Comparison of ENCODE assay signal across 17 cellular contexts in genomic region chr3:32432045-32432710, GRCh38. TPM values are rescaled to one million over a fixed set of nuclear protein-coding genes. Genes with fewer than 3 reads are reported as not detected.
A peak's percentile ranks its signal among the peaks of the same experiment; 100 is the strongest.
DNase-seq lines count a peak whose midpoint lies in the region; ATAC-seq and TF ChIP-seq lines count a peak whose summit lies in the region.
"Had no signal": no experiment of that assay in that cellular context is flagged by ENCODE, and none has a peak within 500 bp of the region (broad histone marks: within the 10 kb centered on the region; RNA-seq: fewer than 3 reads in every experiment).

No MANE protein-coding gene starts in this region.

- no peak for TF ChIP-seq POLR2A in stomach (IDR thresholded peaks at IDR 0.05)

- intact Hi-C loops in activated CD4-positive, alpha-beta memory T cell treated with anti-CD3 and anti-CD28 coated beads for 36 hours (cut with micrococcal nuclease) = loop anchor here (1.0 to 10.0 kb wide), 7 partner anchors 12 to 633 kb away; partner anchors contain the start of gene CMTM7
- intact Hi-C loops in lower lobe of right lung (cut with DNase I) = no loop called here
- intact Hi-C loops in stomach (cut with DNase I; ENCODE audit: low total_unique reads) = no loop called here

- H3K27me3 ChIP-seq in lower lobe of right lung (ENCODE audit: low read depth) = no peaks in the 10 kb centered on the region
- H3K27me3 ChIP-seq in stomach = no peaks in the 10 kb centered on the region
- H3K27me3 ChIP-seq: hepatocyte, SJCRH30, tibial nerve had no signal

- no peaks in the 10 kb centered on the region for H3K36me3 ChIP-seq in lower lobe of right lung
- no peaks in the 10 kb centered on the region for H3K36me3 ChIP-seq in stomach
- H3K36me3 ChIP-seq: left ventricle myocardium inferior, SJCRH30, tibial nerve had no signal

- no peak overlapping the region for H3K4me3 ChIP-seq in lower lobe of right lung
- H3K4me3 ChIP-seq in stomach = no peak overlapping the region
- H3K4me3 ChIP-seq: hepatocyte, left ventricle myocardium inferior, SJCRH30, tibial nerve had no signal

- H3K4me1 Mint-ChIP-seq in activated T-cell treated with anti-CD3 and anti-CD28 coated beads, Interleukin-2, amount 50 U/mL, for 24 hours (ENCODE audit: low read depth) = peaks cover 91% of the 10 kb centered on the region
- H3K4me1 Mint-ChIP-seq in activated CD4-positive, alpha-beta memory T cell treated with anti-CD3 and anti-CD28 coated beads for 36 hours (ENCODE audit: low read depth) = peaks cover 86% of the 10 kb centered on the region

- H3K27ac ChIP-seq in lower lobe of right lung (peak overlapping the region; percentile 25), stomach (peak overlapping the region in 2 of 5 donors; percentile 27 to 73)
- H3K27ac ChIP-seq: hepatocyte, left ventricle myocardium inferior, SJCRH30, VCaP had no signal

- H3K4me3 Mint-ChIP-seq in activated T-cell treated with anti-CD3 and anti-CD28 coated beads, Interleukin-2, amount 50 U/mL, for 24 hours = peak overlapping the region; percentile 68
- peak overlapping the region; percentile 68 for H3K4me3 Mint-ChIP-seq in activated CD4-positive, alpha-beta memory T cell treated with anti-CD3 and anti-CD28 coated beads for 36 hours

- peaks cover 5% of the 10 kb centered on the region for H3K36me3 Mint-ChIP-seq in activated T-cell treated with anti-CD3 and anti-CD28 coated beads, Interleukin-2, amount 50 U/mL, for 24 hours (ENCODE audit: low read depth)
- H3K36me3 Mint-ChIP-seq in activated CD4-positive, alpha-beta memory T cell treated with anti-CD3 and anti-CD28 coated beads for 36 hours = peaks cover 1% of the 10 kb centered on the region

- CTCF ChIA-PET in activated CD4-positive, alpha-beta memory T cell treated with anti-CD3 and anti-CD28 coated beads for 36 hours (lab: Charles Lee) = interaction anchor here (0.6 to 2.8 kb wide), 7 partner anchors 8 to 57 kb away, joined by 3 to 24 read pairs (median 5); no protein-coding TSS in a partner anchor

- no peaks in the 10 kb centered on the region for H3K27me3 Mint-ChIP-seq in activated T-cell treated with anti-CD3 and anti-CD28 coated beads, Interleukin-2, amount 50 U/mL, for 24 hours
- H3K27me3 Mint-ChIP-seq in activated CD4-positive, alpha-beta memory T cell treated with anti-CD3 and anti-CD28 coated beads for 36 hours = no peaks in the 10 kb centered on the region

- H3K9me3 ChIP-seq in lower lobe of right lung = no peaks in the 10 kb centered on the region
- H3K9me3 ChIP-seq in stomach = no peaks in the 10 kb centered on the region
- H3K9me3 ChIP-seq: left ventricle myocardium inferior, SJCRH30, tibial nerve had no signal

- no peak for TF ChIP-seq CTCF in lower lobe of right lung (IDR thresholded peaks at IDR 0.05)
- no peak for TF ChIP-seq CTCF in stomach (IDR thresholded peaks at IDR 0.05)

- no peak for ATAC-seq in lower lobe of right lung
- ATAC-seq in GM18868 (IDR thresholded peaks at IDR 0.05; ENCODE audit: unreplicated experiment) = no peak
- ATAC-seq: esophagus mucosa had no signal

- WGBS in stomach, 5 donors = 82 to 92% (median 89%) methylated on average over 4 to 6 of the region's 6 CpGs

- no peak for TF ChIP-seq EP300 in stomach (IDR thresholded peaks at IDR 0.05)

- peak overlapping the region; percentile 97 for H3K27ac Mint-ChIP-seq in activated T-cell treated with anti-CD3 and anti-CD28 coated beads, Interleukin-2, amount 50 U/mL, for 24 hours
- peak overlapping the region; percentile 96 for H3K27ac Mint-ChIP-seq in activated CD4-positive, alpha-beta memory T cell treated with anti-CD3 and anti-CD28 coated beads for 36 hours

- POLR2A ChIA-PET in activated CD4-positive, alpha-beta memory T cell treated with anti-CD3 and anti-CD28 coated beads for 36 hours (lab: Charles Lee) = interaction anchor here (1.1 to 2.7 kb wide), 7 partner anchors 9 to 193 kb away, joined by 3 to 29 read pairs (median 4); partner anchors contain the start of genes CMTM6 and CMTM7

- H3K4me1 ChIP-seq in lower lobe of right lung (peaks cover 23% of the 10 kb centered on the region), stomach (peaks cover 0 to 44% (median 8%) of the 10 kb centered on the region in 4 donors)
- H3K4me1 ChIP-seq: left ventricle myocardium inferior, SJCRH30 had no signal

- H3K9me3 Mint-ChIP-seq in activated T-cell treated with anti-CD3 and anti-CD28 coated beads, Interleukin-2, amount 50 U/mL, for 24 hours = no peaks in the 10 kb centered on the region
- H3K9me3 Mint-ChIP-seq in activated CD4-positive, alpha-beta memory T cell treated with anti-CD3 and anti-CD28 coated beads for 36 hours = no peaks in the 10 kb centered on the region

- no peak for DNase-seq in activated T-cell treated with anti-CD3 and anti-CD28 coated beads, Interleukin-2, amount 50 U/mL, for 24 hours
- DNase-seq in activated T-cell treated with anti-CD3 and anti-CD28 coated beads, Interleukin-2, amount 50 U/mL, for 1 hour = no peak
- peak; percentile 46 for DNase-seq in activated CD4-positive, alpha-beta memory T cell treated with anti-CD3 and anti-CD28 coated beads for 36 hours
- no peak for DNase-seq in lower lobe of right lung
- peak; percentile 45 for DNase-seq in stomach
- no peak for DNase-seq in EL
- no peak for DNase-seq in ureter (ENCODE audit: low spot score)
- DNase-seq: activated gamma-delta T cell treated with Interleukin-2 at 50 U/mL for 16 hours, DMS 273 treated with DMSO at 0.1 percent for 48 hours, left ventricle myocardium inferior, NCI-H2081 treated with DMSO at 0.1 percent for 48 hours, SJCRH30 had no signal

RNA-seq across cellular contexts. Expression of gene CMTM7, which starts 40.5 kb away (rescaled TPM):
- 10 to 100 TPM; 46.1 to 47.1 TPM for total RNA-seq in activated CD4-positive, alpha-beta memory T cell treated with anti-CD3 and anti-CD28 coated beads for 36 hours
- 49.9 TPM for total RNA-seq in lower lobe of right lung
- total RNA-seq in stomach = 10 to 100 TPM in 2 of 5 donors, 1 to 10 TPM in 2, not detected in 1; 3.1 to 54.9 (median 8.7) TPM
- polyA plus RNA-seq in stomach = 1 to 10 TPM; 5.7 to 8.7 (median 7.4) TPM
- 72.2 TPM for total RNA-seq in ureter

Comparison
In these comparisons a context has a peak if more than half of its experiments do, and no peak if none do; other contexts are left out.
1. DNase-seq: peak in activated CD4-positive, alpha-beta memory T cell treated with anti-CD3 and anti-CD28 coated beads for 36 hours (single experiment) and stomach (single experiment); none in activated T-cell treated with anti-CD3 and anti-CD28 coated beads, Interleukin-2, amount 50 U/mL, for 24 hours (single experiment), activated T-cell treated with anti-CD3 and anti-CD28 coated beads, Interleukin-2, amount 50 U/mL, for 1 hour (single experiment), lower lobe of right lung (single experiment), EL (single experiment) and ureter (single experiment).